In genomic region chr6:6538301-6538700, GRCh38 we compare ENCODE assay signal across 21 cellular contexts. TPM values are rescaled to one million over a fixed set of nuclear protein-coding genes. Genes with fewer than 3 reads are reported as not detected.
"Had no signal": no experiment of that assay in that cellular context is flagged by ENCODE, and none has a peak within 500 bp of the region (broad histone marks: within the 10 kb centered on the region; RNA-seq: fewer than 3 reads in every experiment).

No MANE protein-coding gene starts in this region.

- ATAC-seq: activated CD8-positive, alpha-beta T cell treated with anti-CD3 and anti-CD28 coated beads, Interleukin-2, amount 10 ng/mL, durations not matched to agents 7 days and 5 days; activated naive CD4-positive, alpha-beta T cell treated with anti-CD3 and anti-CD28 coated beads, Interleukin-2, amount 50 U/mL, for 72 hours; gastrocnemius medialis; upper lobe of right lung had no signal

- H3K4me3 ChIP-seq: adrenal gland, ascending aorta, esophagus squamous epithelium, gastrocnemius medialis, upper lobe of right lung had no signal

- H3K9ac ChIP-seq: parathyroid adenoma had no signal

- H3K36me3 ChIP-seq: adrenal gland, ascending aorta, brain microvascular endothelial cell, esophagus squamous epithelium, gastrocnemius medialis, upper lobe of right lung had no signal

- H2AFZ ChIP-seq: parathyroid adenoma had no signal

- FAIRE-seq: colon, kidney had no signal

- H3K9me3 ChIP-seq: adrenal gland, ascending aorta, esophagus squamous epithelium, gastrocnemius medialis, upper lobe of right lung had no signal

- H3K79me2 ChIP-seq: parathyroid adenoma had no signal

- H3K27ac ChIP-seq: ascending aorta, brain microvascular endothelial cell, esophagus squamous epithelium, gastrocnemius medialis, parathyroid adenoma, upper lobe of right lung had no signal

- DNase-seq: activated CD4-positive, alpha-beta T cell treated with anti-CD3 and anti-CD28 coated beads for 1 hour; activated CD4-positive, alpha-beta T cell treated with anti-CD3 and anti-CD28 coated beads, Interleukin-2, amount 50 U/mL, for 1 hour; activated CD8-positive, alpha-beta T cell treated with anti-CD3 and anti-CD28 coated beads, Interleukin-2, amount 10 ng/mL, durations not matched to agents 7 days and 5 days; activated gamma-delta T cell treated with Interleukin-2 at 50 U/mL for 16 hours; brain microvascular endothelial cell; endodermal cell; esophagus squamous epithelium; gastrocnemius medialis; head of caudate nucleus; kidney; nucleus accumbens; stimulated activated CD4-positive, alpha-beta T cell treated with anti-CD3 and anti-CD28 coated beads, Interleukin-4, amount 100 ng/mL, for 1 hour; stimulated activated naive CD4-positive, alpha-beta T cell; T-helper 9 cell; upper lobe of right lung had no signal

- H3K4me1 ChIP-seq: adrenal gland, ascending aorta, parathyroid adenoma, upper lobe of right lung had no signal

- H3K27me3 ChIP-seq: adrenal gland, ascending aorta, brain microvascular endothelial cell, gastrocnemius medialis, upper lobe of right lung had no signal

RNA-seq across cellular contexts. Expression of gene LY86, which starts 50.2 kb away (rescaled TPM):
- total RNA-seq: ascending aorta, endodermal cell had no signal
- polyA plus RNA-seq: neural cell had no signal
